In genomic region chr1:202130275-202130646, GRCh38 we compare ENCODE assay signal across 15 cellular contexts.
DNase-seq lines count a peak whose midpoint lies in the region; ATAC-seq lines count a peak whose summit lies in the region.
"Had no signal": no experiment of that assay in that cellular context is flagged by ENCODE, and none has a peak within 500 bp of the region (broad histone marks: within the 10 kb centered on the region; RNA-seq: fewer than 3 reads in every experiment).

No MANE protein-coding gene starts in this region.

- ATAC-seq in stimulated activated memory B cell treated with anti-CD40 and anti-IgM and Interleukin-4, amounts not matched to agents 10 μg/mL and 1 μg/mL and 100 μg/mL, for 72 hours: peak; percentile 12
- ATAC-seq: CD8-positive, alpha-beta T cell had no signal

- peaks cover 13% of the 10 kb centered on the region for H3K27me3 Mint-ChIP-seq in stimulated activated memory B cell treated with anti-CD40 and anti-IgM and Interleukin-4, amounts not matched to agents 10 μg/mL and 1 μg/mL and 100 μg/mL, for 72 hours

- H3K4me3 Mint-ChIP-seq in stimulated activated memory B cell treated with anti-CD40 and anti-IgM and Interleukin-4, amounts not matched to agents 10 μg/mL and 1 μg/mL and 100 μg/mL, for 72 hours: no peak overlapping the region
- H3K4me3 Mint-ChIP-seq: CD8-positive, alpha-beta T cell had no signal

- DNase-seq in DMS 273 (lab: John Stamatoyannopoulos, UW; ENCODE audit: unreplicated experiment) (peak; percentile 41), DMS 273 treated with DMSO at 0.1 percent for 48 hours (lab: John Stamatoyannopoulos, UW) (no peak), amygdala (lab: John Stamatoyannopoulos, UW) (peak in 55 of 56 donors; percentile 72 to 96 (median 89)), hypothalamus (lab: John Stamatoyannopoulos, UW) (peak in 50 of 51 donors; percentile 37 to 96 (median 90)), AG08395 (ENCODE audit: low spot score) (no peak), GM19238 (ENCODE audit: insufficient read length, low spot score) (no peak)
- no peak for DNase-seq in activated CD8-positive, alpha-beta memory T cell treated with anti-CD3 and anti-CD28 coated beads, Interleukin-2, amount 50 U/mL, for 4 hours
- DNase-seq: activated CD4-positive, alpha-beta T cell treated with anti-CD3 and anti-CD28 coated beads, Interleukin-2, amount 50 U/mL, for 48 hours; activated effector memory CD4-positive, alpha-beta T cell treated with Interleukin-2 at 50 U/mL for 16 hours; CD8-positive, alpha-beta T cell; central memory CD4-positive, alpha-beta T cell; GF-D8; NCI-H524 treated with DMSO at 0.1 percent for 48 hours; T-helper 9 cell had no signal

- H3K36me3 Mint-ChIP-seq in stimulated activated memory B cell treated with anti-CD40 and anti-IgM and Interleukin-4, amounts not matched to agents 10 μg/mL and 1 μg/mL and 100 μg/mL, for 72 hours: peaks cover 28% of the 10 kb centered on the region

- no peaks in the 10 kb centered on the region for H3K9me3 Mint-ChIP-seq in stimulated activated memory B cell treated with anti-CD40 and anti-IgM and Interleukin-4, amounts not matched to agents 10 μg/mL and 1 μg/mL and 100 μg/mL, for 72 hours
- H3K9me3 Mint-ChIP-seq: CD8-positive, alpha-beta T cell had no signal

- no peak overlapping the region for H3K27ac Mint-ChIP-seq in stimulated activated memory B cell treated with anti-CD40 and anti-IgM and Interleukin-4, amounts not matched to agents 10 μg/mL and 1 μg/mL and 100 μg/mL, for 72 hours
- H3K27ac Mint-ChIP-seq: CD8-positive, alpha-beta T cell had no signal

- peaks cover 3% of the 10 kb centered on the region for H3K4me1 Mint-ChIP-seq in stimulated activated memory B cell treated with anti-CD40 and anti-IgM and Interleukin-4, amounts not matched to agents 10 μg/mL and 1 μg/mL and 100 μg/mL, for 72 hours

Comparison
In these comparisons a context has a peak if more than half of its experiments do, and no peak if none do; other contexts are left out.
1. DNase-seq: peak in DMS 273 (single experiment), amygdala (55 of 56) and hypothalamus (50 of 51); none in DMS 273 treated with DMSO at 0.1 percent for 48 hours (single experiment), AG08395 (single experiment), GM19238 (single experiment) and activated CD8-positive, alpha-beta memory T cell treated with anti-CD3 and anti-CD28 coated beads, Interleukin-2, amount 50 U/mL, for 4 hours (single experiment).